25 cellular contexts compared by ENCODE assay signal in genomic region chr16:56836410-56836834, GRCh38. TPM values are rescaled to one million over a fixed set of nuclear protein-coding genes. Genes with fewer than 3 reads are reported as not detected.
A peak's percentile ranks its signal among the peaks of the same experiment; 100 is the strongest.
DNase-seq lines count a peak whose midpoint lies in the region; ATAC-seq and TF ChIP-seq lines count a peak whose summit lies in the region.
"Had no signal": no experiment of that assay in that cellular context is flagged by ENCODE, and none has a peak within 500 bp of the region (broad histone marks: within the 10 kb centered on the region; RNA-seq: fewer than 3 reads in every experiment).

No MANE protein-coding gene starts in this region.

- no peak for TF ChIP-seq CTCF in AG10803 (conservative IDR thresholded peaks at IDR 0.05; ENCODE audit: low read length)
- TF ChIP-seq CTCF in foreskin fibroblast (IDR thresholded peaks at IDR 0.05; ENCODE audit: low read depth, low read length) = no peak

- peak; percentile 21 for DNase-seq in A172 (ENCODE audit: low spot score)
- peak; percentile 18 for DNase-seq in AG10803 (ENCODE audit: low read depth)
- peak; percentile 49 for DNase-seq in SK-MEL-5 (ENCODE audit: low read depth, low spot score)
- DNase-seq in foreskin melanocyte = peak; percentile 45
- DNase-seq in foreskin fibroblast = no peak
- no peak for DNase-seq in NCI-H146 (lab: John Stamatoyannopoulos, UW)
- DNase-seq: activated CD4-positive, alpha-beta T cell treated with anti-CD3 and anti-CD28 coated beads, Interleukin-2, amount 10 ng/mL, durations not matched to agents 7 days and 5 days; activated gamma-delta T cell treated with Interleukin-2 at 50 U/mL for 16 hours; activated T-cell treated with anti-CD3 and anti-CD28 coated beads for 4 hours; AML-193; anterior cingulate cortex; COR-L47; DND-41; effector CD4-positive, alpha-beta T cell; kidney glomerular epithelial cell; natural killer cell; NCI-H1092 treated with DMSO at 0.1 percent for 48 hours; NCI-H2081 treated with DMSO at 0.1 percent for 48 hours; NCI-H524; stimulated activated CD4-positive, alpha-beta T cell treated with anti-CD3 and anti-CD28 coated beads, Interleukin-1b, Interleukin-23, amount 100 ng/mL, for 48 hours; stimulated activated naive B cell treated with anti-CD40 and anti-IgM and Interleukin-4, amounts not matched to agents 10 μg/mL and 1 μg/mL and 100 μg/mL, for 72 hours had no signal

- no peak overlapping the region for H3K4me3 ChIP-seq in AG10803 (ENCODE audit: low read length)
- no peak overlapping the region for H3K4me3 ChIP-seq in foreskin fibroblast (ENCODE audit: low read depth in 1 of 2, low read length in 2 of 2)

- ATAC-seq in GM19455 (IDR thresholded peaks at IDR 0.05; ENCODE audit: unreplicated experiment) = no peak
- ATAC-seq: natural killer cell; Right ventricle myocardium inferior; stimulated activated naive B cell treated with anti-CD40 and anti-IgM and Interleukin-4, amounts not matched to agents 10 μg/mL and 1 μg/mL and 100 μg/mL, for 72 hours had no signal

- in situ Hi-C loops in SK-MEL-5 (cut with HindIII; ENCODE audit: low pct_unique_long_range_greater_than_20kb, low sequenced_read_pairs) = no loop called here

RNA-seq across cellular contexts. Expression of gene SLC12A3, which starts 28.6 kb away (rescaled TPM):
- not detected in 2 replicates for total RNA-seq in A172 (2014; rRNA removed; shearing (Covaris generic))
- total RNA-seq in SK-MEL-5 (2014; rRNA removed; shearing (Covaris generic)) = not detected in 2 replicates
- polyA plus RNA-seq in SK-MEL-5 (2015; cell fraction: cytosol; rRNA removed) = 0.01 and 0.07 TPM in 2 replicates
- not detected in 2 replicates for polyA plus RNA-seq in SK-MEL-5 (2015; cell fraction: nucleus; rRNA removed)
- total RNA-seq: activated CD4-positive, alpha-beta T cell treated with anti-CD3 and anti-CD28 coated beads, Interleukin-2, amount 10 ng/mL, durations not matched to agents 7 days and 5 days; H1; natural killer cell; Right ventricle myocardium inferior; T-helper 1 cell treated with Interleukin-12 subunit alpha and Interleukin-12 subunit beta and Interleukin-4 antibody, amounts not matched to agents 30 ng/mL and 1 ng/mL, for 36 hours had no signal
- polyA plus RNA-seq: H1 had no signal

Comparison
In these comparisons a context has a peak if more than half of its experiments do, and no peak if none do; other contexts are left out.
1. DNase-seq: peak in A172 (single experiment), AG10803 (single experiment), SK-MEL-5 (single experiment) and foreskin melanocyte (single experiment); none in foreskin fibroblast (0 of 2) and NCI-H146 (single experiment).